In the genomic region with DNA sequence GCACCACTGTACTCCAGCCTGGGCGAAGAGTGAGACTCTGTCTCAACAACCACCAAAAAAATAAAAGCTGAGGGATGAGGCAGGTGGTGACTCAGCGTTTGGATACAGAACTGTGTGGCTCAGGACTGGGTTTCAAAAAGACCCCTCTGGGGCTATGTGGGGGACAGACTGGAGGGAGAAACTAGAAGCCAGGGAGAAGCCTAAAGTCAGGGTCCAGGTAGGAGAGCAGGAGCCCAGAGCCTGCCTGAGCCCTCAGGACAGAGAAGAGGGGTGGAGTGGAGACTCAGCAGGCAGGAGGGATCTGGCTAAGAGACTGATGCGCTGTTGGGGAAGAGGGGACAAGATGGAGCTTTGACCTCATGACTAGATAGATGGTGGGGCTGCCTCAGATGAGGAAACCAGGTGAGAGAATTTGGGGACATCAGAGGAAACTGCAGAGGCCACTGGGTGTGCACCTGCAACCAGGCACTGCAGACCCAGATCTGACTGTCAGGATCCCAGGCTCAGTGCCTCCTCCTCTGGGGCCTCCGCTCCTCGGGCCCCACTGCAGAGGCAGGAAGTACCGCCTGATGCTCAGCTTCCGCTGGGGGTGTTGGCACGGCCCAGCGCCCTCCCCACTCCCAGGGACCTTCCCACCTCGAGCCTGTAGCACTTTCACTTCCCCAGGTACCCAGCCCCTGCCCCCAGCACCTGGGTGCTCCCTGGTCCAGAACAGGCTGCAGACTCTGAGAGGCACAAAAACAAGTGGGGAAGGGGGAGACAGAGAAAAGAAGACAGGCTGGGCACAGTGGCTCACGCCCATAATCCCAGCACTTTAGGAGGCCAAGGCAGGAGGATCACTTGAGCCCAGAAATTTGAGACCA, we compare ENCODE assay signal across 1 cellular context.
TF ChIP-seq lines count a peak whose summit lies in the region.

No MANE protein-coding gene starts in this region.

TF ChIP-seq in GM12878, 131 proteins besides CTCF, POLR2A, EP300 and RAD21 (continued from another document and continues in another):
- TF ChIP-seq ZNF687 (IDR thresholded peaks at IDR 0.05) (peak; percentile 73), E2F8 (IDR thresholded peaks at IDR 0.05; ENCODE audit: low read depth, partially characterized antibody) (no peak), SRF (IDR thresholded peaks at IDR 0.05; ENCODE audit: low read depth in 2 of 2, low read length in 2 of 2) (0 out of 4 replicates have a peak, but pooled peaks of 1 of the 2 experiments have one; percentile 41), ZBED1 (IDR thresholded peaks at IDR 0.05; ENCODE audit: borderline replicate concordance) (peak; percentile 72; the same call in 1 of the 2 replicates), NR2C1 (IDR thresholded peaks at IDR 0.05) (no peak), HCFC1 (IDR thresholded peaks at IDR 0.05; ENCODE audit: low read length) (no peak), CEBPB (IDR thresholded peaks at IDR 0.05; ENCODE audit: borderline replicate concordance in 1 of 2, low read depth in 2 of 2, low read length in 2 of 2) (no peak), RB1 (IDR thresholded peaks at IDR 0.05; ENCODE audit: borderline replicate concordance) (no peak; the same call in 1 of the 2 replicates), HDAC2 (IDR thresholded peaks at IDR 0.05) (no peak), CREM (IDR thresholded peaks at IDR 0.05; ENCODE audit: low read depth) (peak; percentile 47; the same call in 1 of the 2 replicates), GATAD2B (conservative IDR thresholded peaks at IDR 0.05; ENCODE audit: low read depth) (peak; percentile 91), CEBPZ (IDR thresholded peaks at IDR 0.05; ENCODE audit: low read depth, low read length) (no peak), SUPT20H (IDR thresholded peaks at IDR 0.05; ENCODE audit: borderline replicate concordance, control insufficient read depth, low read depth, low read length) (no peak), TARDBP (IDR thresholded peaks at IDR 0.05; ENCODE audit: borderline replicate concordance) (no peak), NFIC (IDR thresholded peaks at IDR 0.05; ENCODE audit: low read depth, low read length) (peak; percentile 53; the same call in 1 of the 2 replicates), NKRF (conservative IDR thresholded peaks at IDR 0.05) (no peak; the same call in 1 of the 2 replicates), E4F1 (IDR thresholded peaks at IDR 0.05; ENCODE audit: borderline replicate concordance, partially characterized antibody) (no peak), TBL1XR1 (IDR thresholded peaks at IDR 0.05; ENCODE audit: low read depth, low read length) (no peak; the same call in 1 of the 2 replicates), RCOR1 (conservative IDR thresholded peaks at IDR 0.05; ENCODE audit: low read depth, low read length) (no peak), SMARCA5 (IDR thresholded peaks at IDR 0.05) (peak; percentile 89; the same call in 1 of the 2 replicates), ASH2L (IDR thresholded peaks at IDR 0.05; ENCODE audit: borderline replicate concordance, low read depth) (no peak)
- TF ChIP-seq, protein P1, sequence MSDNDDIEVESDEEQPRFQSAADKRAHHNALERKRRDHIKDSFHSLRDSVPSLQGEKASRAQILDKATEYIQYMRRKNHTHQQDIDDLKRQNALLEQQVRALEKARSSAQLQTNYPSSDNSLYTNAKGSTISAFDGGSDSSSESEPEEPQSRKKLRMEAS (IDR thresholded peaks at IDR 0.05; ENCODE audit: low read depth, low read length), result no peak; the same call in 1 of the 2 replicates
- TF ChIP-seq, protein P2, sequence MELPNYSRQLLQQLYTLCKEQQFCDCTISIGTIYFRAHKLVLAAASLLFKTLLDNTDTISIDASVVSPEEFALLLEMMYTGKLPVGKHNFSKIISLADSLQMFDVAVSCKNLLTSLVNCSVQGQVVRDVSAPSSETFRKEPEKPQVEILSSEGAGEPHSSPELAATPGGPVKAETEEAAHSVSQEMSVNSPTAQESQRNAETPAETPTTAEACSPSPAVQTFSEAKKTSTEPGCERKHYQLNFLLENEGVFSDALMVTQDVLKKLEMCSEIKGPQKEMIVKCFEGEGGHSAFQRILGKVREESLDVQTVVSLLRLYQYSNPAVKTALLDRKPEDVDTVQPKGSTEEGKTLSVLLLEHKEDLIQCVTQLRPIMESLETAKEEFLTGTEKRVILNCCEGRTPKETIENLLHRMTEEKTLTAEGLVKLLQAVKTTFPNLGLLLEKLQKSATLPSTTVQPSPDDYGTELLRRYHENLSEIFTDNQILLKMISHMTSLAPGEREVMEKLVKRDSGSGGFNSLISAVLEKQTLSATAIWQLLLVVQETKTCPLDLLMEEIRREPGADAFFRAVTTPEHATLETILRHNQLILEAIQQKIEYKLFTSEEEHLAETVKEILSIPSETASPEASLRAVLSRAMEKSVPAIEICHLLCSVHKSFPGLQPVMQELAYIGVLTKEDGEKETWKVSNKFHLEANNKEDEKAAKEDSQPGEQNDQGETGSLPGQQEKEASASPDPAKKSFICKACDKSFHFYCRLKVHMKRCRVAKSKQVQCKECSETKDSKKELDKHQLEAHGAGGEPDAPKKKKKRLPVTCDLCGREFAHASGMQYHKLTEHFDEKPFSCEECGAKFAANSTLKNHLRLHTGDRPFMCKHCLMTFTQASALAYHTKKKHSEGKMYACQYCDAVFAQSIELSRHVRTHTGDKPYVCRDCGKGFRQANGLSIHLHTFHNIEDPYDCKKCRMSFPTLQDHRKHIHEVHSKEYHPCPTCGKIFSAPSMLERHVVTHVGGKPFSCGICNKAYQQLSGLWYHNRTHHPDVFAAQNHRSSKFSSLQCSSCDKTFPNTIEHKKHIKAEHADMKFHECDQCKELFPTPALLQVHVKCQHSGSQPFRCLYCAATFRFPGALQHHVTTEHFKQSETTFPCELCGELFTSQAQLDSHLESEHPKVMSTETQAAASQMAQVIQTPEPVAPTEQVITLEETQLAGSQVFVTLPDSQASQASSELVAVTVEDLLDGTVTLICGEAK (IDR thresholded peaks at IDR 0.05; ENCODE audit: borderline replicate concordance), result peak; percentile 63; the same call in 1 of the 2 replicates
- TF ChIP-seq, protein P3, sequence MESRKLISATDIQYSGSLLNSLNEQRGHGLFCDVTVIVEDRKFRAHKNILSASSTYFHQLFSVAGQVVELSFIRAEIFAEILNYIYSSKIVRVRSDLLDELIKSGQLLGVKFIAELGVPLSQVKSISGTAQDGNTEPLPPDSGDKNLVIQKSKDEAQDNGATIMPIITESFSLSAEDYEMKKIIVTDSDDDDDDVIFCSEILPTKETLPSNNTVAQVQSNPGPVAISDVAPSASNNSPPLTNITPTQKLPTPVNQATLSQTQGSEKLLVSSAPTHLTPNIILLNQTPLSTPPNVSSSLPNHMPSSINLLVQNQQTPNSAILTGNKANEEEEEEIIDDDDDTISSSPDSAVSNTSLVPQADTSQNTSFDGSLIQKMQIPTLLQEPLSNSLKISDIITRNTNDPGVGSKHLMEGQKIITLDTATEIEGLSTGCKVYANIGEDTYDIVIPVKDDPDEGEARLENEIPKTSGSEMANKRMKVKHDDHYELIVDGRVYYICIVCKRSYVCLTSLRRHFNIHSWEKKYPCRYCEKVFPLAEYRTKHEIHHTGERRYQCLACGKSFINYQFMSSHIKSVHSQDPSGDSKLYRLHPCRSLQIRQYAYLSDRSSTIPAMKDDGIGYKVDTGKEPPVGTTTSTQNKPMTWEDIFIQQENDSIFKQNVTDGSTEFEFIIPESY (IDR thresholded peaks at IDR 0.05), result no peak
